ENCODE assay signal across 8 cellular contexts in genomic region chr2:75560768-75561565, GRCh38. TPM values are rescaled to one million over a fixed set of nuclear protein-coding genes. Genes with fewer than 3 reads are reported as not detected.
DNase-seq lines count a peak whose midpoint lies in the region; ATAC-seq and TF ChIP-seq lines count a peak whose summit lies in the region.

A gene with protein sequence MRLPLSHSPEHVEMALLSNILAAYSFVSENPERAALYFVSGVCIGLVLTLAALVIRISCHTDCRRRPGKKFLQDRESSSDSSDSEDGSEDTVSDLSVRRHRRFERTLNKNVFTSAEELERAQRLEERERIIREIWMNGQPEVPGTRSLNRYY (minus strand): TSS chr2:75560939. CDS start chr2:75518140, 42,799 bp downstream.

- H3K9me3 ChIP-seq in Caco-2 (no peaks in the 10 kb centered on the region), ectodermal cell (ENCODE audit: control insufficient read depth, low read length) (no peaks in the 10 kb centered on the region), lower lobe of right lung (no peaks in the 10 kb centered on the region), transverse colon (no peaks in the 10 kb centered on the region)

- CTCF ChIA-PET in Caco-2 (lab: Charles Lee): interaction anchor here (0.6 kb wide), 1 partner anchor 44 kb away, joined by 3 read pairs; no protein-coding TSS in a partner anchor

- WGBS in ectodermal cell, 2 experiments: 3 to 4% methylated on average over 46 of the region's 46 CpGs
- 3 to 9% methylated on average over 5 to 43 of the region's 46 CpGs for WGBS in transverse colon (ENCODE audit: low coverage in 1 of 2), 2 donors

- ATAC-seq in lower lobe of right lung: peak; percentile 85

- no peak for TF ChIP-seq CTCF in Caco-2 (IDR thresholded peaks at IDR 0.05; ENCODE audit: insufficient read depth in 1 of 2, low read depth in 1 of 2, low read length in 1 of 2, severe bottlenecking in 1 of 2, unreplicated experiment in 1 of 2)
- no peak for TF ChIP-seq CTCF in lower lobe of right lung (IDR thresholded peaks at IDR 0.05)
- TF ChIP-seq CTCF in transverse colon (IDR thresholded peaks at IDR 0.05): no peak

- no peaks in the 10 kb centered on the region for H3K36me3 ChIP-seq in Caco-2 (ENCODE audit: control insufficient read depth, insufficient read depth, low read length)
- no peaks in the 10 kb centered on the region for H3K36me3 ChIP-seq in ectodermal cell (ENCODE audit: control insufficient read depth, insufficient read depth, low read length)
- H3K36me3 ChIP-seq in lower lobe of right lung: no peaks in the 10 kb centered on the region
- H3K36me3 ChIP-seq in transverse colon: no peaks in the 10 kb centered on the region

- no peak within 1 kb of the TSS for H3K27ac ChIP-seq in ectodermal cell (ENCODE audit: insufficient read depth, low read depth, low read length, poor library complexity, severe bottlenecking)
- H3K27ac ChIP-seq in lower lobe of right lung: peak within 1 kb of the TSS; percentile 83
- peak within 1 kb of the TSS in 2 of 4 donors; percentile 13 to 34 for H3K27ac ChIP-seq in transverse colon

- in situ Hi-C loops in transverse colon (cut with MboI; ENCODE audit: low pct_ligation_motif_present in 1 of 4, low pct_unique_long_range_greater_than_20kb in 1 of 4, low sequenced_read_pairs in 3 of 4): no loop called here

- peaks cover 16% of the 10 kb centered on the region for H3K4me1 Mint-ChIP-seq in Caco-2 (ENCODE audit: low read depth, unreplicated experiment)

- H3K4me1 ChIP-seq in Caco-2: peaks cover 4% of the 10 kb centered on the region; the same call in 1 of the 2 replicates
- peaks cover 10% of the 10 kb centered on the region for H3K4me1 ChIP-seq in ectodermal cell (ENCODE audit: control insufficient read depth, insufficient read depth, low read length)
- H3K4me1 ChIP-seq in lower lobe of right lung: peaks cover 9% of the 10 kb centered on the region
- H3K4me1 ChIP-seq in transverse colon: peaks cover 0 to 12% (median 3%) of the 10 kb centered on the region in 4 donors

- no peaks in the 10 kb centered on the region for H3K9me3 Mint-ChIP-seq in Caco-2 (ENCODE audit: unreplicated experiment)

- H3K27me3 ChIP-seq in Caco-2 (replicated peaks; ENCODE audit: control insufficient read depth, insufficient read depth, low read length) (peaks cover 2% of the 10 kb centered on the region), ectodermal cell (ENCODE audit: control insufficient read depth, insufficient read depth, low read length, poor library complexity, severe bottlenecking) (peaks cover 50% of the 10 kb centered on the region), lower lobe of right lung (ENCODE audit: low read depth) (peaks cover 15% of the 10 kb centered on the region), transverse colon (peaks cover 38% of the 10 kb centered on the region)

- DNase-seq in Caco-2 (peak; percentile 30 to 50), H4 (ENCODE audit: low spot score) (peak; percentile 51), RPMI7951 (ENCODE audit: low read depth) (peak; percentile 82), lower lobe of right lung (peak; percentile 77), transverse colon (peak; percentile 10), NCI-H1048 (lab: John Stamatoyannopoulos, UW) (no peak)
- DNase-seq in effector CD8-positive, alpha-beta T cell (lab: John Stamatoyannopoulos, UW): no peak

- H3K36me3 Mint-ChIP-seq in Caco-2 (ENCODE audit: insufficient read depth, unreplicated experiment): no peaks in the 10 kb centered on the region

- H3K27ac Mint-ChIP-seq in Caco-2 (ENCODE audit: unreplicated experiment): no peak within 1 kb of the TSS

- TF ChIP-seq POLR2A in transverse colon (IDR thresholded peaks at IDR 0.05): no peak

- H3K4me3 ChIP-seq in Caco-2 (ENCODE audit: low read depth, low read length): peak within 1 kb of the TSS; percentile 45
- peak within 1 kb of the TSS; percentile 59 for H3K4me3 ChIP-seq in ectodermal cell (ENCODE audit: insufficient read depth, low read depth, low read length)
- H3K4me3 ChIP-seq in lower lobe of right lung: peak within 1 kb of the TSS; percentile 66
- H3K4me3 ChIP-seq in transverse colon: peak within 1 kb of the TSS; percentile 3 to 48 (median 26)

- intact Hi-C loops in Caco-2 (cut with micrococcal nuclease; ENCODE audit: unreplicated experiment) (loop anchor here (5.0 kb wide), 1 partner anchor 99 kb away; no protein-coding TSS in a partner anchor), lower lobe of right lung (cut with DNase I) (no loop called here), transverse colon (cut with DNase I; ENCODE audit: low total_unique reads) (no loop called here)

- TF ChIP-seq EP300 in transverse colon (IDR thresholded peaks at IDR 0.05; ENCODE audit: low read depth): no peak

- peak within 1 kb of the TSS; percentile 80 for H3K4me3 Mint-ChIP-seq in Caco-2 (ENCODE audit: unreplicated experiment)

- POLR2A ChIA-PET in Caco-2 (lab: Charles Lee): no interaction called here

- H3K27me3 Mint-ChIP-seq in Caco-2 (ENCODE audit: insufficient read depth, unreplicated experiment): peaks cover 12% of the 10 kb centered on the region

- BruUV-seq in Caco-2 (replicated peaks; lab: Mats Ljungman, UMichigan): no TSS peak

RNA-seq across cellular contexts. Expression of the gene that starts here (rescaled TPM):
- total RNA-seq in Caco-2 (2022) (0.25 and 0.53 TPM in 2 replicates), lower lobe of right lung (31.7 TPM), transverse colon (not detected)
- total RNA-seq in H4 (2014; rRNA removed; shearing (Covaris generic)): 13.8 and 16.6 TPM in 2 replicates
- total RNA-seq in RPMI7951 (2014; rRNA removed; shearing (Covaris generic)): 68.7 and 95.4 TPM in 2 replicates
- 0.54 TPM for polyA plus RNA-seq in ectodermal cell (2013, experiment 1 of 4)
- 0.52 TPM for polyA plus RNA-seq in ectodermal cell (2013, experiment 2 of 4)
- polyA plus RNA-seq in ectodermal cell (2013, experiment 3 of 4): 0.85 TPM
- 1.7 TPM for polyA plus RNA-seq in ectodermal cell (2013, experiment 4 of 4)

Comparison
In these comparisons a context has a peak if more than half of its experiments do, and no peak if none do; other contexts are left out.
1. Peak in DNase-seq and H3K4me3 ChIP-seq in Caco-2; RNA of the gene not detected or under 1 TPM.
2. Peak in DNase-seq and H3K4me3 ChIP-seq in transverse colon; RNA of the gene not detected or under 1 TPM.
3. DNase-seq: peak in H4 (single experiment), RPMI7951 (single experiment) and lower lobe of right lung (single experiment); none in NCI-H1048 (single experiment) and effector CD8-positive, alpha-beta T cell (single experiment).
4. Peak in every context shown above with its lines, with median percentiles within 50 percentile points of each other: H3K4me3 ChIP-seq.